In the genomic region with DNA sequence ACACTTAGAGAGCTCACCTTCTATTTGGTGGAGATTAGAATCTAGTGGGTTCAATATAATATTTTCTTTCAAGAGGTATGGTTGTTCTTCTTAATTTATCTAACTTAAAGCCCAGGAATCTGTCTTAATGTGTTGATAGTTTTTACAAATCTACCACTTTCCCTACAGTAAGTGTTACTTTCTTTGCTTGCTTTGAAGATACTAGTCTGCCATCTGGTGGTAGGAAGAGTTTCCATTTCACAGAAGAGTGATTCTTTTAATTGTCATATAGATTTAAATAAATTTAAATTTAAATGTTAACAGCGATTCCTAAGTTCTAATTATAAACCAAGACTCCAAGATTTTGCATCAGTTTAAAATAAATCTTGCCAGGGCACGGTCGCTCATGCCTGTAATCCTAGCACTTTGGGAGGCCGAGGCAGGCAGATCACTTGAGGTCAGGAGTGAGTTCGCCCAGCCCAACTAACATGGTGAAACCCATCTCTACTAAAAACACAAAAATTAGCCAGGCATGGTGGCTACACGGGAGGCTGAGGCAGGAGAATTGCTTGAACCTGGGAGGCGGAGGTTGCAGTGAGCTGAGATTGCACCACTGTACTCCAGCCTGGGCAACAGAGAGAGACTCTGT, we compare ENCODE assay signal across 8 cellular contexts. TPM values are rescaled to one million over a fixed set of nuclear protein-coding genes. Genes with fewer than 3 reads are reported as not detected.
DNase-seq lines count a peak whose midpoint lies in the region; ATAC-seq and TF ChIP-seq lines count a peak whose summit lies in the region.

No MANE protein-coding gene starts in this region.

- TF ChIP-seq CTCF in AG10803 (conservative IDR thresholded peaks at IDR 0.05; ENCODE audit: low read length) (peak; percentile 78), GM12872 (IDR thresholded peaks at IDR 0.05; ENCODE audit: insufficient read depth, low read depth, low read length) (peak; percentile 37; the same call in 2 of the 3 replicates), LNCAP (IDR thresholded peaks at IDR 0.05) (peak; percentile 72)

- ATAC-seq in right cardiac atrium (peak; percentile 36 to 57), HG03039 (IDR thresholded peaks at IDR 0.05; ENCODE audit: unreplicated experiment) (no peak)

- H3K27me3 ChIP-seq in adipocyte (replicated peaks; ENCODE audit: control insufficient read depth, insufficient read depth, low read length): no peaks in the 10 kb centered on the region
- no peaks in the 10 kb centered on the region for H3K27me3 ChIP-seq in right cardiac atrium (ENCODE audit: control insufficient read depth, insufficient read depth)

- intact Hi-C loops in right cardiac atrium (cut with DNase I): loop anchor here (5.0 to 10.0 kb wide), 4 partner anchors 84 to 94 kb away; no protein-coding TSS in a partner anchor

- H3K9me3 ChIP-seq in adipocyte (ENCODE audit: control insufficient read depth, low read length): no peaks in the 10 kb centered on the region
- H3K9me3 ChIP-seq in right cardiac atrium (ENCODE audit: control insufficient read depth, low read length): no peaks in the 10 kb centered on the region

- H3K4me1 ChIP-seq in adipocyte (ENCODE audit: control insufficient read depth, insufficient read depth, low read length) (peaks cover 3% of the 10 kb centered on the region), right cardiac atrium (ENCODE audit: control insufficient read depth, insufficient read depth, low read length) (peaks cover 3% of the 10 kb centered on the region)

- no peak overlapping the region for H3K27ac ChIP-seq in right cardiac atrium (ENCODE audit: low read length)

- WGBS in right cardiac atrium: 49% methylated on average over 7 of the region's 7 CpGs

- no peak overlapping the region for H3K9ac ChIP-seq in adipocyte (ENCODE audit: low read length)

- H3K36me3 ChIP-seq in adipocyte (ENCODE audit: control insufficient read depth, insufficient read depth, low read length, severe bottlenecking): no peaks in the 10 kb centered on the region

- H3K4me3 ChIP-seq in AG10803 (ENCODE audit: low read length) (no peak overlapping the region), adipocyte (ENCODE audit: low read length) (no peak overlapping the region), right cardiac atrium (ENCODE audit: low read length) (no peak overlapping the region)

- DNase-seq in AG10803 (ENCODE audit: low read depth): peak; percentile 68
- peak; percentile 79 for DNase-seq in adipocyte (ENCODE audit: low read depth)
- DNase-seq in right cardiac atrium: peak in 1 of 3 donors; percentile 25
- peak; percentile 23 for DNase-seq in smooth muscle cell of the brain vasculature (ENCODE audit: low read depth, low spot score)
- DNase-seq in KG1 (lab: John Stamatoyannopoulos, UW): no peak

RNA-seq across cellular contexts. Expression of gene NUDT9, which starts 43.5 kb away (rescaled TPM):
- 10 to 100 TPM; 27.1 to 36.5 (median 30.8) TPM for total RNA-seq in right cardiac atrium
- polyA plus RNA-seq in right cardiac atrium: 52.8 TPM
